9 cellular contexts compared by ENCODE assay signal in the genomic region with DNA sequence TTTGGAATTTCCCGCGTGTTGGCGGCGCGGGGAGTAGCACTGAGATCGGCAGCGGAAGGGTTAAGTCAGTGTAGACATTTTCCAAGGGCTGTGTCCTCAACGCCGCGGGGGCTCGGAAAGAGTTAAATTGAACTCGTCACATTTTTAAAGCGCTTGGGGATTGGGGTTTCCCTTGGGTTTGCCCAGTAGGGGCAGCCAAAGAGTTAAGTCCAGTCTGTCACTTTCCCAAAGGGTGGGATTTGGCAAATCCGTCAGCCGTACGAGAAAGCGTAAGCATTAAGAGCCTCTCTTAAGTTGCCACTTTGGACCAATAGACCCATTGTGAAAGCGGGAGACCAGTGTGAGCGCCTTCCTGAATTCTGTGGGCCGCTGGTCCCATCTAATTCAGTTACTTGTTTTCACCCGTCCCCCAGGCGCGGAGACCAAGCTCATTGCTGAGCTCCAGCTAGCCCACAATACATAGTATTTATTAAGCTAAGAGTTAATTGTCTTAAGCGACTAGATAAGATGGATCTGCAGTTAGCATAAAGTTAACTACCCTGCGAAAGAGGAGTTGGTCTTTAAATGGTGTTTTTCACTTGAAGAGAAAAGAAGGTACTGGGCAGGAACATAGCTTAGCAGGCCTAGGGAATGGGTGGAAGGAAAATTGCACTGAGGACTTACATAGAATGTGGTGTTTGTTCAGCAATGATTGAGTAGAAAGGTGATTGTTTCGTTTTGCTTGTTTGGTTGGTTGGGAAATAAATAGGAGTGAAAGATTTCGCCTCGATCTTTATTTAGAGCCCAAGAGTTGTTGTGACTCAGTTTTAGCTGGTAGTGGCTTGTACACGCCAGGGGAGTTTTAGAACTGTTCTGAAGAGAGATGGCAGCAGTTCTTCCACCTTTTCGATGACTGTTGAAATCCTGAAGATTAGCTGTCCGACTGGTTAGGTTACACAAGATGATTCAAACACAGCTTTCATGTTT. TPM values are rescaled to one million over a fixed set of nuclear protein-coding genes. Genes with fewer than 3 reads are reported as not detected.
DNase-seq lines count a peak whose midpoint lies in the region; ATAC-seq, FAIRE-seq and TF ChIP-seq lines count a peak whose summit lies in the region.
"Had no signal": no experiment of that assay in that cellular context is flagged by ENCODE, and none has a peak within 500 bp of the region (broad histone marks: within the 10 kb centered on the region; RNA-seq: fewer than 3 reads in every experiment).

No MANE protein-coding gene starts in this region.

- no peak for TF ChIP-seq EP300 in suprapubic skin (IDR thresholded peaks at IDR 0.05)

- peaks cover 6% of the 10 kb centered on the region for H3K79me1 ChIP-seq in mesendoderm (ENCODE audit: low read length)

- peak overlapping the region; percentile 95 for H3K56ac ChIP-seq in mesendoderm (ENCODE audit: low read length)

- H3K23ac ChIP-seq in mesendoderm (ENCODE audit: low read length) = no peak overlapping the region

- no peak for TF ChIP-seq POLR2A in endothelial cell of umbilical vein (IDR thresholded peaks at IDR 0.05; ENCODE audit: low read depth, low read length)
- TF ChIP-seq POLR2A in suprapubic skin (IDR thresholded peaks at IDR 0.05) = no peak

- H2BK15ac ChIP-seq in mesendoderm (replicated peaks; ENCODE audit: low read depth) = no peak overlapping the region

- TF ChIP-seq CTCF in activated CD8-positive, alpha-beta T cell treated with anti-CD3 and anti-CD28 coated beads for 36 hours (IDR thresholded peaks at IDR 0.05) = no peak
- TF ChIP-seq CTCF in endothelial cell of umbilical vein (IDR thresholded peaks at IDR 0.05; ENCODE audit: extremely low read depth in 1 of 2, insufficient read depth in 1 of 2, low read depth in 1 of 2, low read length in 2 of 2) = peak in 1 of 2 donors; percentile 18
- TF ChIP-seq CTCF in suprapubic skin (IDR thresholded peaks at IDR 0.05) = no peak

- DNase-seq in Daoy (ENCODE audit: low read depth) = peak; percentile 12
- peak; percentile 51 to 71 for DNase-seq in Kasumi-1 (lab: John Stamatoyannopoulos, UW)
- DNase-seq in activated CD8-positive, alpha-beta T cell treated with anti-CD3 and anti-CD28 coated beads for 36 hours = no peak
- peak; percentile 62 for DNase-seq in endothelial cell of umbilical vein (ENCODE audit: low read depth, low spot score)
- peak; percentile 88 for DNase-seq in mesendoderm
- DNase-seq in suprapubic skin (ENCODE audit: low spot score in 2 of 2) = peak; percentile 78 to 81
- DNase-seq in ecto neural progenitor cell (ENCODE audit: low spot score) = no peak

- H2AFZ ChIP-seq in endothelial cell of umbilical vein (ENCODE audit: low read depth, low read length) = peak overlapping the region; percentile 67

- H3K9me3 ChIP-seq in endothelial cell of umbilical vein (replicated peaks; ENCODE audit: control insufficient read depth, insufficient read depth, low read length) (no peaks in the 10 kb centered on the region), suprapubic skin (no peaks in the 10 kb centered on the region)

- H2BK5ac ChIP-seq in mesendoderm (ENCODE audit: low read length) = no peak overlapping the region

- no TSS peak for BruUV-seq in endothelial cell of umbilical vein (replicated peaks; lab: Mats Ljungman, UMichigan)

- H4K5ac ChIP-seq in mesendoderm (ENCODE audit: low read length) = no peak overlapping the region

- peaks cover 10% of the 10 kb centered on the region for H3K36me3 Mint-ChIP-seq in activated CD8-positive, alpha-beta T cell treated with anti-CD3 and anti-CD28 coated beads for 36 hours (ENCODE audit: low read depth)

- peak overlapping the region; percentile 12 for H3K18ac ChIP-seq in mesendoderm (ENCODE audit: low read length)

- H3K79me2 ChIP-seq in endothelial cell of umbilical vein (ENCODE audit: control insufficient read depth, insufficient read depth, low read length) (peaks cover 56% of the 10 kb centered on the region), mesendoderm (ENCODE audit: control insufficient read depth, insufficient read depth, low read length) (peaks cover 36% of the 10 kb centered on the region)

- peaks cover 4% of the 10 kb centered on the region for H4K20me1 ChIP-seq in endothelial cell of umbilical vein (replicated peaks; ENCODE audit: control insufficient read depth, extremely low read depth, insufficient read depth, low read length)

- no peaks in the 10 kb centered on the region for H3K9me1 ChIP-seq in endothelial cell of umbilical vein (replicated peaks; ENCODE audit: control insufficient read depth, extremely low read depth, insufficient read depth, low read length)

- intact Hi-C loops in activated CD8-positive, alpha-beta T cell treated with anti-CD3 and anti-CD28 coated beads for 36 hours (cut with micrococcal nuclease) = loop anchor here (5.0 kb wide), 1 partner anchor 69 kb away; no protein-coding TSS in a partner anchor
- intact Hi-C loops in endothelial cell of umbilical vein (cut with micrococcal nuclease) = loop anchor here (1.0 to 5.0 kb wide), 6 partner anchors 64 to 467 kb away; a partner anchor contains a TSS

- H3K27ac ChIP-seq in endothelial cell of umbilical vein (ENCODE audit: insufficient read depth, low read depth, low read length) (peak overlapping the region; percentile 75), mesendoderm (ENCODE audit: low read depth, low read length) (peak overlapping the region; percentile 12), suprapubic skin (peak overlapping the region; percentile 98)

- no peak overlapping the region for H4K8ac ChIP-seq in mesendoderm (ENCODE audit: low read depth, low read length)

- peak; percentile 27 for ATAC-seq in GM21576 (IDR thresholded peaks at IDR 0.05; ENCODE audit: unreplicated experiment)
- ATAC-seq in activated CD8-positive, alpha-beta T cell treated with anti-CD3 and anti-CD28 coated beads for 36 hours = peak; percentile 17

- H3K4me3 ChIP-seq in endothelial cell of umbilical vein (replicated peaks in 1 of 3; ENCODE audit: insufficient read depth in 1 of 3, low read depth in 1 of 3, low read length in 3 of 3) (peak overlapping the region; percentile 61 to 95 (median 79)), mesendoderm (ENCODE audit: low read length) (peak overlapping the region; percentile 95), suprapubic skin (peak overlapping the region; percentile 91)

- H3K4me1 ChIP-seq in endothelial cell of umbilical vein (ENCODE audit: control insufficient read depth, extremely low read depth, insufficient read depth, low read length) = peaks cover 10% of the 10 kb centered on the region
- no peaks in the 10 kb centered on the region for H3K4me1 ChIP-seq in mesendoderm (ENCODE audit: control insufficient read depth, low read depth, low read length)
- H3K4me1 ChIP-seq in suprapubic skin = peaks cover 45% of the 10 kb centered on the region

- H3K27me3 Mint-ChIP-seq in activated CD8-positive, alpha-beta T cell treated with anti-CD3 and anti-CD28 coated beads for 36 hours = no peaks in the 10 kb centered on the region

- H3K9ac ChIP-seq in endothelial cell of umbilical vein (replicated peaks; ENCODE audit: extremely low read depth, insufficient read depth, low read length) (peak overlapping the region; percentile 92), mesendoderm (ENCODE audit: low read length) (peak overlapping the region; percentile 90)

- FAIRE-seq in endothelial cell of umbilical vein (lab: Jason Lieb, UNC) = peak; percentile 15
- FAIRE-seq: endometrium had no signal

- H3K9me3 Mint-ChIP-seq in activated CD8-positive, alpha-beta T cell treated with anti-CD3 and anti-CD28 coated beads for 36 hours = no peaks in the 10 kb centered on the region

- H3K4ac ChIP-seq in mesendoderm (ENCODE audit: low read depth, low read length) = no peak overlapping the region

- peaks cover 45% of the 10 kb centered on the region for H3K4me1 Mint-ChIP-seq in activated CD8-positive, alpha-beta T cell treated with anti-CD3 and anti-CD28 coated beads for 36 hours (ENCODE audit: low read depth)

- no peak overlapping the region for H2AK5ac ChIP-seq in mesendoderm (ENCODE audit: low read length)

- no peak overlapping the region for H2BK120ac ChIP-seq in mesendoderm (ENCODE audit: low read depth, low read length)

- dilution Hi-C loops in endothelial cell of umbilical vein (cut with MboI; ENCODE audit: extremely low pct_ligation_motif_present, low sequenced_read_pairs) = no loop called here

- H3K27me3 ChIP-seq in endothelial cell of umbilical vein (ENCODE audit: control insufficient read depth in 2 of 2, insufficient read depth in 2 of 2, low read length in 2 of 2) (no peaks in the 10 kb centered on the region), mesendoderm (ENCODE audit: insufficient read depth, low read length, poor library complexity) (no peaks in the 10 kb centered on the region), suprapubic skin (no peaks in the 10 kb centered on the region)

- peak overlapping the region; percentile 92 for H3K27ac Mint-ChIP-seq in activated CD8-positive, alpha-beta T cell treated with anti-CD3 and anti-CD28 coated beads for 36 hours

- H3K4me2 ChIP-seq in endothelial cell of umbilical vein (ENCODE audit: insufficient read depth, low read length) = peak overlapping the region; percentile 95
- H3K4me2 ChIP-seq in mesendoderm (ENCODE audit: low read length) = peak overlapping the region; percentile 23

- peak overlapping the region; percentile 86 for H3K4me3 Mint-ChIP-seq in activated CD8-positive, alpha-beta T cell treated with anti-CD3 and anti-CD28 coated beads for 36 hours

- 100% methylated on average over 3 of the region's 31 CpGs for WGBS in mesendoderm (ENCODE audit: extremely low coverage, insufficient coverage, low lambda C conversion rate)
- WGBS in suprapubic skin = 5% methylated on average over 26 of the region's 31 CpGs

- POLR2A ChIA-PET in activated CD8-positive, alpha-beta T cell treated with anti-CD3 and anti-CD28 coated beads for 36 hours (lab: Charles Lee) = interaction anchor here (0.8 to 6.1 kb wide), 12 partner anchors 8 to 279 kb away, joined by 3 to 36 read pairs (median 5); a partner anchor contains a TSS
- POLR2A ChIA-PET in endothelial cell of umbilical vein (lab: Charles Lee) = no interaction called here

- CTCF ChIA-PET in activated CD8-positive, alpha-beta T cell treated with anti-CD3 and anti-CD28 coated beads for 36 hours (lab: Charles Lee) = interaction anchor here (0.6 to 2.8 kb wide), 15 partner anchors 15 to 772 kb away, joined by 3 to 9 read pairs (median 4); a partner anchor contains a TSS
- CTCF ChIA-PET in endothelial cell of umbilical vein (lab: Charles Lee) = interaction anchor here (0.8 to 1.9 kb wide), 8 partner anchors 10 to 411 kb away, joined by 3 to 9 read pairs (median 7); no protein-coding TSS in a partner anchor

- no peaks in the 10 kb centered on the region for H3K36me3 ChIP-seq in endothelial cell of umbilical vein (ENCODE audit: control insufficient read depth in 2 of 2, extremely low read depth in 1 of 2, insufficient read depth in 2 of 2, low read length in 2 of 2)
- H3K36me3 ChIP-seq in mesendoderm (ENCODE audit: control insufficient read depth, insufficient read depth, low read length) = no peaks in the 10 kb centered on the region
- H3K36me3 ChIP-seq in suprapubic skin = no peaks in the 10 kb centered on the region

RNA-seq across cellular contexts. Expression of a gene that starts 0.9 kb away (rescaled TPM):
- 33.4 and 35.8 TPM in 2 replicates for total RNA-seq in Daoy (2014; rRNA removed; shearing (Covaris generic))
- total RNA-seq in activated CD8-positive, alpha-beta T cell treated with anti-CD3 and anti-CD28 coated beads for 36 hours = 10 to 100 TPM; 33.9 to 38.9 TPM
- 58.0 and 58.2 TPM in 2 replicates for total RNA-seq in endothelial cell of umbilical vein
- polyA plus RNA-seq in endothelial cell of umbilical vein = 23.2 and 32.1 TPM in 2 replicates
- polyA plus RNA-seq in endothelial cell of umbilical vein (2011; cell fraction: cytosol; rRNA removed) = 33.1 and 35.2 TPM in 2 replicates
- 33.7 and 37.0 TPM in 2 replicates for polyA plus RNA-seq in endothelial cell of umbilical vein (2011; cell fraction: nucleus; rRNA removed)
- polyA plus RNA-seq in endothelial cell of umbilical vein (2012) = 42.1 and 59.3 TPM in 2 replicates
- 17.4 and 24.3 TPM in 2 replicates for polyA minus RNA-seq in endothelial cell of umbilical vein
- 11.4 TPM for polyA minus RNA-seq in endothelial cell of umbilical vein (2011; cell fraction: cytosol; rRNA and poly(A)+ RNA removed)
- polyA minus RNA-seq in endothelial cell of umbilical vein (2011; cell fraction: nucleus; rRNA and poly(A)+ RNA removed) = 26.9 and 39.3 TPM in 2 replicates
- polyA plus RNA-seq in mesendoderm (2013, experiment 1 of 2) = 40.8 TPM
- 41.0 TPM for polyA plus RNA-seq in mesendoderm (2013, experiment 2 of 2)
- total RNA-seq in suprapubic skin = 10 to 100 TPM; 60.3 to 74.4 (median 66.0) TPM

Comparison
In these comparisons a context has a peak if more than half of its experiments do, and no peak if none do; other contexts are left out.
1. DNase-seq: peak in Daoy (single experiment), Kasumi-1 (2 of 2), endothelial cell of umbilical vein (single experiment), mesendoderm (single experiment) and suprapubic skin (2 of 2); none in activated CD8-positive, alpha-beta T cell treated with anti-CD3 and anti-CD28 coated beads for 36 hours (single experiment) and ecto neural progenitor cell (single experiment).
2. H3K27ac ChIP-seq: peak in every context shown above with its lines; median percentile 98 in suprapubic skin; 75 in endothelial cell of umbilical vein; 12 in mesendoderm.
3. Peak in every context shown above with its lines, with median percentiles within 50 percentile points of each other: H3K4me3 ChIP-seq.